ENCODE assay signal across 8 cellular contexts in genomic region chrX:69762340-69762739, GRCh38.
"Had no signal": no experiment of that assay in that cellular context is flagged by ENCODE, and none has a peak within 500 bp of the region (broad histone marks: within the 10 kb centered on the region; RNA-seq: fewer than 3 reads in every experiment).

No MANE protein-coding gene starts in this region.

- H3K27ac ChIP-seq: GM23248, HL-60 had no signal

- H3K4me1 ChIP-seq: HAP-1 had no signal

- H3K4me3 ChIP-seq: GM23248, HAP-1 had no signal

- H3K9me3 ChIP-seq: HAP-1 had no signal

- H3K36me3 ChIP-seq: HAP-1 had no signal

- DNase-seq: GM23248, GOT3, H7, HFFc6 had no signal

- ATAC-seq: HCT116, HepG2 had no signal
